Comparison of ENCODE assay signal across 1 cellular context in genomic region chr1:183589836-183590224, GRCh38.
TF ChIP-seq lines count a peak whose summit lies in the region.

No MANE protein-coding gene starts in this region.

TF ChIP-seq in WTC11, 78 proteins besides CTCF, POLR2A, EP300 and RAD21 (continued from another document):
- TF ChIP-seq ZNF425 (CRISPR knock-in tag; conservative IDR thresholded peaks at IDR 0.05) (no peak), IRF2 (CRISPR knock-in tag; IDR thresholded peaks at IDR 0.05; ENCODE audit: borderline replicate concordance, low read depth) (no peak), ZNF263 (CRISPR knock-in tag; IDR thresholded peaks at IDR 0.05; ENCODE audit: low read depth) (no peak), TP53 (CRISPR knock-in tag; IDR thresholded peaks at IDR 0.05) (no peak), OVOL2 (CRISPR knock-in tag; IDR thresholded peaks at IDR 0.05; ENCODE audit: borderline replicate concordance) (no peak)
